Comparison of ENCODE assay signal across 15 cellular contexts in the genomic region with DNA sequence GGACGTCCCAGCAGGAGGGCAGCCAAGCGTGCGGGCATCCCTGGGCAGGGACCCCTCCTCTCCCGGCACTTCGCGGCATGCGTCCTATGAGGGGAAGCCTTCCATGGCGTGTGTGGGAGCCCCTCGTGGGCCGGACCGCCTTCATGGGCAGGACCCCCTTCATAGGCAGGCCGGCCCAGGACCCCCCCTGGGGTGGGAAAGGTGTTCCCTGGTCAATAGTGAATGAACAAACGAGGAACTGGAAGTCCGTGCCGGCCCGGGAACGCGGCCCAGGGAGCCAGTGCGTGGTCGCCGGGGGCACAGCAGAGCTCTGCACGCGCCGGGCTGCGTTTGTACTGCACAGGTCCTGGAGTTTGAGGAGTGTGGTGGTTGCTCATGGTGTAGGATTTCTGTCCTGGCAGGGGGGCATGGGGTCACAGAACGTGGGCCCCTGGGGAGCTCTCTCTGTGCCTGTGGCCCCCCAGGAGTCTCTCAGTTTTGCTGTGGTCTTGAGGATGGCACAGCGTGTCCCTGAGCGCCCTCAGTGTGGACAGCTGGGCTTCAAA. TPM values are rescaled to one million over a fixed set of nuclear protein-coding genes. Genes with fewer than 3 reads are reported as not detected.
DNase-seq lines count a peak whose midpoint lies in the region; TF ChIP-seq lines count a peak whose summit lies in the region.
"Had no signal": no experiment of that assay in that cellular context is flagged by ENCODE, and none has a peak within 500 bp of the region (broad histone marks: within the 10 kb centered on the region; RNA-seq: fewer than 3 reads in every experiment).

No MANE protein-coding gene starts in this region.

- H3K9ac ChIP-seq in OCI-LY3 (ENCODE audit: low read length) = peak overlapping the region; percentile 74

- H3K4me1 Mint-ChIP-seq in Calu3 (ENCODE audit: low read depth, unreplicated experiment) = peaks cover 66% of the 10 kb centered on the region
- H3K4me1 Mint-ChIP-seq in nephron = peaks cover 37% of the 10 kb centered on the region

- H4K20me1 ChIP-seq in OCI-LY3 (ENCODE audit: insufficient read depth, low read length) (no peaks in the 10 kb centered on the region), OCI-LY7 (ENCODE audit: insufficient read depth, low read length) (no peaks in the 10 kb centered on the region)

- H3K9me3 ChIP-seq in OCI-LY3 (ENCODE audit: insufficient read depth, low read length) = no peaks in the 10 kb centered on the region
- no peaks in the 10 kb centered on the region for H3K9me3 ChIP-seq in OCI-LY7 (ENCODE audit: low read length)
- no peaks in the 10 kb centered on the region for H3K9me3 ChIP-seq in tibial nerve

- WGBS in tibial nerve, 2 donors = 84 to 86% methylated on average over 28 of the region's 28 CpGs

- H3K4me2 ChIP-seq in OCI-LY3 (ENCODE audit: low read length) (peak overlapping the region; percentile 98), OCI-LY7 (ENCODE audit: low read length) (no peak overlapping the region)

- H3K36me3 ChIP-seq in OCI-LY3 (replicated peaks; ENCODE audit: low read depth, low read length) (no peaks in the 10 kb centered on the region), OCI-LY7 (ENCODE audit: insufficient read depth, low read length) (no peaks in the 10 kb centered on the region), tibial nerve (peaks cover 0 to 8% (median 0%) of the 10 kb centered on the region in 3 donors)

- TF ChIP-seq POLR2A in tibial nerve (IDR thresholded peaks at IDR 0.05) = no peak

- H3K79me2 ChIP-seq in OCI-LY3 (ENCODE audit: low read length) (no peaks in the 10 kb centered on the region), OCI-LY7 (ENCODE audit: insufficient read depth, low read depth, low read length) (no peaks in the 10 kb centered on the region)

- peaks cover 50% of the 10 kb centered on the region for H3K36me3 Mint-ChIP-seq in Calu3 (ENCODE audit: insufficient read depth, unreplicated experiment)
- H3K36me3 Mint-ChIP-seq in nephron (ENCODE audit: low read depth) = peaks cover 3% of the 10 kb centered on the region
- H3K36me3 Mint-ChIP-seq: activated naive CD4-positive, alpha-beta T cell treated with anti-CD3 and anti-CD28 coated beads, Interleukin-2, amount 10 ng/mL, durations not matched to agents 7 days and 5 days; mesothelial cell of epicardium had no signal

- no peaks in the 10 kb centered on the region for H3K9me2 ChIP-seq in OCI-LY7 (ENCODE audit: insufficient read depth, low read length)

- BruUV-seq in Calu3 (replicated peaks; lab: Mats Ljungman, UMichigan) = no TSS peak
- no TSS peak for BruUV-seq in OCI-LY7 (replicated peaks; lab: Mats Ljungman, UMichigan)

- H3K27me3 ChIP-seq in OCI-LY3 (ENCODE audit: low read depth, low read length) (peaks cover 21% of the 10 kb centered on the region), tibial nerve (no peaks in the 10 kb centered on the region)

- H3K27ac Mint-ChIP-seq in Calu3 (ENCODE audit: unreplicated experiment) = peak overlapping the region; percentile 93
- H3K27ac Mint-ChIP-seq in nephron = peak overlapping the region; percentile 42 to 72 (median 67)
- H3K27ac Mint-ChIP-seq: mesothelial cell of epicardium had no signal

- H2AFZ ChIP-seq in OCI-LY3 (ENCODE audit: low read depth, low read length) = no peak overlapping the region
- H2AFZ ChIP-seq in OCI-LY7 (ENCODE audit: low read length) = no peak overlapping the region

- DNase-seq in Calu3 (no peak), A172 (ENCODE audit: low spot score) (no peak), OCI-LY7 (ENCODE audit: low spot score) (no peak), NCI-H2196 (lab: John Stamatoyannopoulos, UW; ENCODE audit: unreplicated experiment) (no peak), tibial nerve (ENCODE audit: low spot score in 2 of 2) (no peak)
- DNase-seq: activated naive CD4-positive, alpha-beta T cell treated with anti-CD3 and anti-CD28 coated beads, Interleukin-2, amount 10 ng/mL, durations not matched to agents 7 days and 5 days; NCI-H2171; NK-92 treated with Interleukin-12 subunit alpha and Interleukin-12 subunit beta, amount 100 ng/mL, for 24 hours; occipital lobe had no signal

- POLR2A ChIA-PET in OCI-LY7 (lab: Charles Lee) = interaction anchor here (0.6 to 0.8 kb wide), 2 partner anchors 13 to 468 kb away, joined by 3 read pairs; no protein-coding TSS in a partner anchor

- H3K4me1 ChIP-seq in OCI-LY3 (ENCODE audit: low read length) = peaks cover 24% of the 10 kb centered on the region
- no peaks in the 10 kb centered on the region for H3K4me1 ChIP-seq in OCI-LY7 (ENCODE audit: insufficient read depth, low read length, poor library complexity, severe bottlenecking)
- H3K4me1 ChIP-seq in tibial nerve = peaks cover 0 to 96% (median 44%) of the 10 kb centered on the region in 4 donors

- intact Hi-C loops in Calu3 (cut with micrococcal nuclease; ENCODE audit: unreplicated experiment) (loop anchor here (10.0 kb wide), 1 partner anchor 466 kb away; a partner anchor contains a TSS), OCI-LY7 (cut with micrococcal nuclease; ENCODE audit: unreplicated experiment) (no loop called here)

- H3K4me3 ChIP-seq in OCI-LY3 (ENCODE audit: low read length) (peak overlapping the region; percentile 79), OCI-LY7 (ENCODE audit: low read depth, low read length, poor library complexity, severe bottlenecking) (no peak overlapping the region), tibial nerve (no peak overlapping the region)
- H3K4me3 ChIP-seq: SK-N-MC, skin epidermis had no signal

- H3K27ac ChIP-seq in OCI-LY3 (ENCODE audit: low read length) = peak overlapping the region; percentile 59
- peak overlapping the region; percentile 10 for H3K27ac ChIP-seq in cingulate gyrus (ENCODE audit: low read depth, low read length)
- H3K27ac ChIP-seq in OCI-LY7 (ENCODE audit: low read depth, low read length, poor library complexity, severe bottlenecking) = no peak overlapping the region
- H3K27ac ChIP-seq in tibial nerve = peak overlapping the region in 2 of 4 donors; percentile 50 to 87
- H3K27ac ChIP-seq: SK-N-MC had no signal

- H3K4me3 Mint-ChIP-seq in Calu3 (ENCODE audit: low read depth, unreplicated experiment) = peak overlapping the region; percentile 56
- H3K4me3 Mint-ChIP-seq in nephron = no peak overlapping the region
- H3K4me3 Mint-ChIP-seq: activated naive CD4-positive, alpha-beta T cell treated with anti-CD3 and anti-CD28 coated beads, Interleukin-2, amount 10 ng/mL, durations not matched to agents 7 days and 5 days; mesothelial cell of epicardium had no signal

- TF ChIP-seq EP300 in tibial nerve (IDR thresholded peaks at IDR 0.05) = no peak

- no peak for TF ChIP-seq CTCF in Calu3 (IDR thresholded peaks at IDR 0.05; ENCODE audit: unreplicated experiment)
- TF ChIP-seq CTCF in OCI-LY3 (IDR thresholded peaks at IDR 0.05; ENCODE audit: low read depth, low read length) = no peak
- no peak for TF ChIP-seq CTCF in nephron (IDR thresholded peaks at IDR 0.05; ENCODE audit: unreplicated experiment in 3 of 3)
- TF ChIP-seq CTCF in OCI-LY7 (conservative IDR thresholded peaks at IDR 0.05; ENCODE audit: low read length) = no peak
- TF ChIP-seq CTCF in tibial nerve (IDR thresholded peaks at IDR 0.05) = no peak

- H3K27me3 Mint-ChIP-seq in Calu3 (ENCODE audit: unreplicated experiment) (no peaks in the 10 kb centered on the region), nephron (ENCODE audit: low read depth) (peaks cover 6% of the 10 kb centered on the region)

- CTCF ChIA-PET in Calu3 (lab: Charles Lee) = interaction anchor here (0.9 to 2.7 kb wide), 3 partner anchors 8 to 53 kb away, joined by 3 to 7 read pairs (median 4); no protein-coding TSS in a partner anchor
- CTCF ChIA-PET in OCI-LY7 (lab: Charles Lee; ENCODE audit: unreplicated experiment) = interaction anchor here (1.2 kb wide), 1 partner anchor 159 kb away, joined by 3 read pairs; no protein-coding TSS in a partner anchor

- no peaks in the 10 kb centered on the region for H3K9me3 Mint-ChIP-seq in Calu3 (ENCODE audit: low read depth, unreplicated experiment)
- H3K9me3 Mint-ChIP-seq in nephron = no peaks in the 10 kb centered on the region
- H3K9me3 Mint-ChIP-seq: activated naive CD4-positive, alpha-beta T cell treated with anti-CD3 and anti-CD28 coated beads, Interleukin-2, amount 10 ng/mL, durations not matched to agents 7 days and 5 days; mesothelial cell of epicardium had no signal

RNA-seq across cellular contexts. Expression of a gene that starts 13.9 kb away (rescaled TPM):
- total RNA-seq in Calu3 (2022) (58.0 and 58.8 TPM in 2 replicates), OCI-LY7 (2022) (2.1 and 2.3 TPM in 2 replicates), tibial nerve (10 to 100 TPM; 49.5 to 81.2 (median 66.9) TPM)
- total RNA-seq in A172 (2014; rRNA removed; shearing (Covaris generic)) = 83.1 and 89.5 TPM in 2 replicates
- 1.3 and 2.1 TPM in 2 replicates for total RNA-seq in OCI-LY7 (2014; rRNA removed; shearing (Covaris generic))

RNA-seq across cellular contexts. Expression of a gene that starts 57.3 kb away (rescaled TPM):
- total RNA-seq in Calu3 (2022) = 25.5 and 27.9 TPM in 2 replicates
- total RNA-seq in A172 (2014; rRNA removed; shearing (Covaris generic)) = 14.4 and 15.1 TPM in 2 replicates
- 7.9 and 10.8 TPM in 2 replicates for total RNA-seq in OCI-LY7 (2014; rRNA removed; shearing (Covaris generic))
- total RNA-seq in OCI-LY7 (2022) = 23.6 and 23.8 TPM in 2 replicates
- total RNA-seq in tibial nerve = 10 to 100 TPM; 30.6 to 46.3 (median 40.2) TPM

Comparison
In these comparisons a context has a peak if more than half of its experiments do, and no peak if none do; other contexts are left out.
1. RNA of a gene that starts 13.9 kb away (total RNA-seq): 83.1 to 89.5 TPM in A172, 49.5 to 81.2 TPM in tibial nerve and 58.0 to 58.8 TPM in Calu3; 1.3 to 2.3 TPM in OCI-LY7; every median in the first group is over 10 times any median in the second.